ENCODE assay signal across 2 cellular contexts in the genomic region with DNA sequence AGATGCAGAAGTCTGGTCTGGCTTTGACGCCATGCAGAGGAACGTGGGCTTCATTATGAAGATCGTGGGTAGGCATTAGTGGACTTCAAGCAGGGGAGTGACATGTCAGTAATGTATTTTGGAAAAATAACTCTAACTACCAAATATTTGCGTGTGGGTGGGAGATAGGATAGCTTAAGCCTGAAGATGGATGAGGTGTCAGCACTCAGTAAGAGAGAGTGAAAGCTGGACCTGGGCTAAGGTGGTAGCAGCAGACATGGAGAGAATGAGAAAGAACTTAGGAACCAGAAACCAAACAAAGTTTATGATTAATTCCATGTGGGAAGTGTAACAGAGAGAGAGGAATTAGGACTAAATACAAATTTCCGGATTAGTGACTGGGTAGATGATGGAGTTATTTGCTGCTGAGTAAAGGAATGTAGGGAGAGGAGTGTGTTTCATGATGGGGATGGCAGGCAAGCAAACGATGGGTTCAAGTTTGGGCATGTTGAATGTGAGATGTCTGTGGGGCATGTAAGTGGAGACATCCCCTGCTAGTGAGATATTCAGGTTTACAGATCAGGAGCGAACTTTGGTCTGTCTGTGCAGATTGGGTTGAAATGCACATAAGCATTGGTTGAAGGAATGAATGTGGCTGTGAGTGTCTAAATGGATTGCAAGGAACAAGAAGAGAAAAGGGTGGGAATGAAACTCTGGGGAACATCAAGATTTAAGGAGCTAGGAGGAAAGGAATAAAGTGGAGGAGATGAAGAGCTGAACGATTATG.
TF ChIP-seq lines count a peak whose summit lies in the region.

No MANE protein-coding gene starts in this region.

TF ChIP-seq in IMR-90, 13 proteins besides CTCF, POLR2A, EP300 and RAD21:
- no peak for TF ChIP-seq RFX5 (IDR thresholded peaks at IDR 0.05; ENCODE audit: low read depth, low read length)
- TF ChIP-seq, protein P1, sequence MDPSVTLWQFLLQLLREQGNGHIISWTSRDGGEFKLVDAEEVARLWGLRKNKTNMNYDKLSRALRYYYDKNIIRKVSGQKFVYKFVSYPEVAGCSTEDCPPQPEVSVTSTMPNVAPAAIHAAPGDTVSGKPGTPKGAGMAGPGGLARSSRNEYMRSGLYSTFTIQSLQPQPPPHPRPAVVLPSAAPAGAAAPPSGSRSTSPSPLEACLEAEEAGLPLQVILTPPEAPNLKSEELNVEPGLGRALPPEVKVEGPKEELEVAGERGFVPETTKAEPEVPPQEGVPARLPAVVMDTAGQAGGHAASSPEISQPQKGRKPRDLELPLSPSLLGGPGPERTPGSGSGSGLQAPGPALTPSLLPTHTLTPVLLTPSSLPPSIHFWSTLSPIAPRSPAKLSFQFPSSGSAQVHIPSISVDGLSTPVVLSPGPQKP (IDR thresholded peaks at IDR 0.05; ENCODE audit: borderline replicate concordance, low read depth, low read length), result no peak
- TF ChIP-seq BHLHE40 (IDR thresholded peaks at IDR 0.05; ENCODE audit: low read depth, low read length), result no peak
- TF ChIP-seq FOS (IDR thresholded peaks at IDR 0.05; ENCODE audit: low read depth, low read length), result no peak
- no peak for TF ChIP-seq RCOR1 (IDR thresholded peaks at IDR 0.05; ENCODE audit: insufficient replicate concordance, low read length)
- TF ChIP-seq, protein P2, sequence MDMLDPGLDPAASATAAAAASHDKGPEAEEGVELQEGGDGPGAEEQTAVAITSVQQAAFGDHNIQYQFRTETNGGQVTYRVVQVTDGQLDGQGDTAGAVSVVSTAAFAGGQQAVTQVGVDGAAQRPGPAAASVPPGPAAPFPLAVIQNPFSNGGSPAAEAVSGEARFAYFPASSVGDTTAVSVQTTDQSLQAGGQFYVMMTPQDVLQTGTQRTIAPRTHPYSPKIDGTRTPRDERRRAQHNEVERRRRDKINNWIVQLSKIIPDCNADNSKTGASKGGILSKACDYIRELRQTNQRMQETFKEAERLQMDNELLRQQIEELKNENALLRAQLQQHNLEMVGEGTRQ (IDR thresholded peaks at IDR 0.05; ENCODE audit: low read depth, low read length), result no peak

TF ChIP-seq in H1, 55 proteins besides CTCF, POLR2A, EP300 and RAD21:
- TF ChIP-seq, protein P2 (IDR thresholded peaks at IDR 0.05; ENCODE audit: low read length), result no peak
- TF ChIP-seq TAF1 (IDR thresholded peaks at IDR 0.05; ENCODE audit: low read depth, low read length), result no peak
- TF ChIP-seq TCF12 (IDR thresholded peaks at IDR 0.05; ENCODE audit: low read depth, low read length), result no peak
- TF ChIP-seq CREB1 (IDR thresholded peaks at IDR 0.05), result no peak
- TF ChIP-seq KDM5A (IDR thresholded peaks at IDR 0.05; ENCODE audit: low read length), result no peak
- no peak for TF ChIP-seq SUZ12 (IDR thresholded peaks at IDR 0.05; ENCODE audit: low read length)
- no peak for TF ChIP-seq EGR1 (IDR thresholded peaks at IDR 0.05; ENCODE audit: borderline replicate concordance, low read depth, low read length)
- TF ChIP-seq SP4 (IDR thresholded peaks at IDR 0.05; ENCODE audit: low read length), result no peak
- no peak for TF ChIP-seq RBBP5 (IDR thresholded peaks at IDR 0.05; ENCODE audit: borderline replicate concordance, low read depth, low read length)
- no peak for TF ChIP-seq CEBPB (IDR thresholded peaks at IDR 0.05; ENCODE audit: low read depth, low read length)
- TF ChIP-seq CHD2 (IDR thresholded peaks at IDR 0.05; ENCODE audit: low read length), result no peak
- TF ChIP-seq CTBP2 (IDR thresholded peaks at IDR 0.05; ENCODE audit: borderline replicate concordance, insufficient read depth, insufficient read length, low read length), result no peak
- no peak for TF ChIP-seq EZH2 (IDR thresholded peaks at IDR 0.05; ENCODE audit: low read depth, low read length, severe bottlenecking)
- no peak for TF ChIP-seq POU5F1 (IDR thresholded peaks at IDR 0.05; ENCODE audit: low read depth, low read length)
- TF ChIP-seq, protein P3, sequence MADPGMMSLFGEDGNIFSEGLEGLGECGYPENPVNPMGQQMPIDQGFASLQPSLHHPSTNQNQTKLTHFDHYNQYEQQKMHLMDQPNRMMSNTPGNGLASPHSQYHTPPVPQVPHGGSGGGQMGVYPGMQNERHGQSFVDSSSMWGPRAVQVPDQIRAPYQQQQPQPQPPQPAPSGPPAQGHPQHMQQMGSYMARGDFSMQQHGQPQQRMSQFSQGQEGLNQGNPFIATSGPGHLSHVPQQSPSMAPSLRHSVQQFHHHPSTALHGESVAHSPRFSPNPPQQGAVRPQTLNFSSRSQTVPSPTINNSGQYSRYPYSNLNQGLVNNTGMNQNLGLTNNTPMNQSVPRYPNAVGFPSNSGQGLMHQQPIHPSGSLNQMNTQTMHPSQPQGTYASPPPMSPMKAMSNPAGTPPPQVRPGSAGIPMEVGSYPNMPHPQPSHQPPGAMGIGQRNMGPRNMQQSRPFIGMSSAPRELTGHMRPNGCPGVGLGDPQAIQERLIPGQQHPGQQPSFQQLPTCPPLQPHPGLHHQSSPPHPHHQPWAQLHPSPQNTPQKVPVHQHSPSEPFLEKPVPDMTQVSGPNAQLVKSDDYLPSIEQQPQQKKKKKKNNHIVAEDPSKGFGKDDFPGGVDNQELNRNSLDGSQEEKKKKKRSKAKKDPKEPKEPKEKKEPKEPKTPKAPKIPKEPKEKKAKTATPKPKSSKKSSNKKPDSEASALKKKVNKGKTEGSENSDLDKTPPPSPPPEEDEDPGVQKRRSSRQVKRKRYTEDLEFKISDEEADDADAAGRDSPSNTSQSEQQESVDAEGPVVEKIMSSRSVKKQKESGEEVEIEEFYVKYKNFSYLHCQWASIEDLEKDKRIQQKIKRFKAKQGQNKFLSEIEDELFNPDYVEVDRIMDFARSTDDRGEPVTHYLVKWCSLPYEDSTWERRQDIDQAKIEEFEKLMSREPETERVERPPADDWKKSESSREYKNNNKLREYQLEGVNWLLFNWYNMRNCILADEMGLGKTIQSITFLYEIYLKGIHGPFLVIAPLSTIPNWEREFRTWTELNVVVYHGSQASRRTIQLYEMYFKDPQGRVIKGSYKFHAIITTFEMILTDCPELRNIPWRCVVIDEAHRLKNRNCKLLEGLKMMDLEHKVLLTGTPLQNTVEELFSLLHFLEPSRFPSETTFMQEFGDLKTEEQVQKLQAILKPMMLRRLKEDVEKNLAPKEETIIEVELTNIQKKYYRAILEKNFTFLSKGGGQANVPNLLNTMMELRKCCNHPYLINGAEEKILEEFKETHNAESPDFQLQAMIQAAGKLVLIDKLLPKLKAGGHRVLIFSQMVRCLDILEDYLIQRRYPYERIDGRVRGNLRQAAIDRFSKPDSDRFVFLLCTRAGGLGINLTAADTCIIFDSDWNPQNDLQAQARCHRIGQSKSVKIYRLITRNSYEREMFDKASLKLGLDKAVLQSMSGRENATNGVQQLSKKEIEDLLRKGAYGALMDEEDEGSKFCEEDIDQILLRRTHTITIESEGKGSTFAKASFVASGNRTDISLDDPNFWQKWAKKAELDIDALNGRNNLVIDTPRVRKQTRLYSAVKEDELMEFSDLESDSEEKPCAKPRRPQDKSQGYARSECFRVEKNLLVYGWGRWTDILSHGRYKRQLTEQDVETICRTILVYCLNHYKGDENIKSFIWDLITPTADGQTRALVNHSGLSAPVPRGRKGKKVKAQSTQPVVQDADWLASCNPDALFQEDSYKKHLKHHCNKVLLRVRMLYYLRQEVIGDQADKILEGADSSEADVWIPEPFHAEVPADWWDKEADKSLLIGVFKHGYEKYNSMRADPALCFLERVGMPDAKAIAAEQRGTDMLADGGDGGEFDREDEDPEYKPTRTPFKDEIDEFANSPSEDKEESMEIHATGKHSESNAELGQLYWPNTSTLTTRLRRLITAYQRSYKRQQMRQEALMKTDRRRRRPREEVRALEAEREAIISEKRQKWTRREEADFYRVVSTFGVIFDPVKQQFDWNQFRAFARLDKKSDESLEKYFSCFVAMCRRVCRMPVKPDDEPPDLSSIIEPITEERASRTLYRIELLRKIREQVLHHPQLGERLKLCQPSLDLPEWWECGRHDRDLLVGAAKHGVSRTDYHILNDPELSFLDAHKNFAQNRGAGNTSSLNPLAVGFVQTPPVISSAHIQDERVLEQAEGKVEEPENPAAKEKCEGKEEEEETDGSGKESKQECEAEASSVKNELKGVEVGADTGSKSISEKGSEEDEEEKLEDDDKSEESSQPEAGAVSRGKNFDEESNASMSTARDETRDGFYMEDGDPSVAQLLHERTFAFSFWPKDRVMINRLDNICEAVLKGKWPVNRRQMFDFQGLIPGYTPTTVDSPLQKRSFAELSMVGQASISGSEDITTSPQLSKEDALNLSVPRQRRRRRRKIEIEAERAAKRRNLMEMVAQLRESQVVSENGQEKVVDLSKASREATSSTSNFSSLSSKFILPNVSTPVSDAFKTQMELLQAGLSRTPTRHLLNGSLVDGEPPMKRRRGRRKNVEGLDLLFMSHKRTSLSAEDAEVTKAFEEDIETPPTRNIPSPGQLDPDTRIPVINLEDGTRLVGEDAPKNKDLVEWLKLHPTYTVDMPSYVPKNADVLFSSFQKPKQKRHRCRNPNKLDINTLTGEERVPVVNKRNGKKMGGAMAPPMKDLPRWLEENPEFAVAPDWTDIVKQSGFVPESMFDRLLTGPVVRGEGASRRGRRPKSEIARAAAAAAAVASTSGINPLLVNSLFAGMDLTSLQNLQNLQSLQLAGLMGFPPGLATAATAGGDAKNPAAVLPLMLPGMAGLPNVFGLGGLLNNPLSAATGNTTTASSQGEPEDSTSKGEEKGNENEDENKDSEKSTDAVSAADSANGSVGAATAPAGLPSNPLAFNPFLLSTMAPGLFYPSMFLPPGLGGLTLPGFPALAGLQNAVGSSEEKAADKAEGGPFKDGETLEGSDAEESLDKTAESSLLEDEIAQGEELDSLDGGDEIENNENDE (IDR thresholded peaks at IDR 0.05; ENCODE audit: insufficient replicate concordance, low read length), result no peak
- TF ChIP-seq PHF8 (conservative IDR thresholded peaks at IDR 0.05; ENCODE audit: low read depth, low read length), result no peak
- no peak for TF ChIP-seq RXRA (IDR thresholded peaks at IDR 0.05; ENCODE audit: insufficient read depth, low read depth, low read length)
- TF ChIP-seq YY1 (IDR thresholded peaks at IDR 0.05; ENCODE audit: low read depth, low read length), result no peak
- TF ChIP-seq JUND (IDR thresholded peaks at IDR 0.05; ENCODE audit: low read length), result no peak
- TF ChIP-seq CBX5 (IDR thresholded peaks at IDR 0.05; ENCODE audit: low read depth, low read length), result no peak
